Comparison of ENCODE assay signal across 1 cellular context in genomic region chr5:473344-474192, GRCh38.
A peak's percentile ranks its signal among the peaks of the same experiment; 100 is the strongest.
TF ChIP-seq lines count a peak whose summit lies in the region.

No MANE protein-coding gene starts in this region.

TF ChIP-seq in HepG2, 621 proteins besides CTCF, POLR2A, EP300 and RAD21 (continued from another document):
- TF ChIP-seq AHR (CRISPR knock-in tag; IDR thresholded peaks at IDR 0.05) (no peak), SMAD1 (CRISPR knock-in tag; IDR thresholded peaks at IDR 0.05; ENCODE audit: borderline replicate concordance, low read depth) (0 out of 2 replicates have a peak, but pooled peaks have one; percentile 4), ZNF343 (CRISPR knock-in tag; IDR thresholded peaks at IDR 0.05) (peak; percentile 13; the same call in 1 of the 2 replicates), TAF15 (IDR thresholded peaks at IDR 0.05; ENCODE audit: low read depth, low read length, poor library complexity, severe bottlenecking) (no peak), PATZ1 (CRISPR knock-in tag; IDR thresholded peaks at IDR 0.05) (no peak), SIX1 (CRISPR knock-in tag; IDR thresholded peaks at IDR 0.05; ENCODE audit: borderline replicate concordance) (no peak), ZNF292 (CRISPR knock-in tag; IDR thresholded peaks at IDR 0.05; ENCODE audit: borderline replicate concordance, low read depth) (no peak), YY1 (IDR thresholded peaks at IDR 0.05; ENCODE audit: insufficient read depth, insufficient replicate concordance, low read depth, low read length) (peak; percentile 5), ZNF501 (CRISPR knock-in tag; IDR thresholded peaks at IDR 0.05) (peak; percentile 44; the same call in 1 of the 2 replicates), ZNF224 (CRISPR knock-in tag; IDR thresholded peaks at IDR 0.05) (no peak), CHD2 (IDR thresholded peaks at IDR 0.05; ENCODE audit: low read depth, low read length) (no peak)
- TF ChIP-seq, protein P1, sequence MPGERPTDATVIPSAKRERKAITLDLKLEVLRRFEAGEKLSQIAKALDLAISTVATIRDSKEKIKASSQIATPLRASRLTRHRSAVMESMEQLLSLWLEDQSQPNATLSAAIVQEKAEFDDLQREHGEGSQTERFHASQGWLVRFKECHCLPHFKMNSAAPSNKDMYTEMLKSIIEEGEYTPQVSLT (CRISPR knock-in tag; IDR thresholded peaks at IDR 0.05; ENCODE audit: borderline replicate concordance, low read depth): no peak
